In the genomic region with DNA sequence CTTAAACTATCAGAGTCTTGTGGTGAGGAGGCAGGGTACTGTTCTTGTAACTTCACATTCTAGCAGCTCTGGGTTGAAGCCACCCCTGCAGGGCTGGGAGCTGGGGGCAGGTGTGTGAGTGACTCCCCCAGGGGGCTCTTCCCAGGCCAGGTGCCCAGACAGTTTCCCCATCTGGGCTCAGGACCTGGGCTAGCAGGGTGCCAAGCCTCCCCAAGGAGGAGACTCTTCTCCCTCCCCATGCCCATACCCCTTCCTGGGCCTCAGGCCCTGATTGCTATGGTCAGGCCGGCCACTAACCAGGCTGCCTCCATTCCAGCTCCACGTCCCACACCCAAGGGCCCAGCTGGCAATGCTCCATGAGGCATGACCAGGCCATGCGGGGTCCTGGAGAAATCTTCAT, we compare ENCODE assay signal across 21 cellular contexts.
"Had no signal": no experiment of that assay in that cellular context is flagged by ENCODE, and none has a peak within 500 bp of the region (broad histone marks: within the 10 kb centered on the region; RNA-seq: fewer than 3 reads in every experiment).

No MANE protein-coding gene starts in this region.

- H3K4me1 ChIP-seq: colonic mucosa, psoas muscle had no signal

- DNase-seq: colonic mucosa; effector CD4-positive, alpha-beta T cell; heart left ventricle; immature natural killer cell; kidney; left cardiac atrium; left ventricle myocardium superior; mesenchymal stem cell; naive B cell; psoas muscle; retina; stimulated activated CD4-positive, alpha-beta T cell treated with anti-CD3 and anti-CD28 coated beads, Interleukin-2, amount 100 ng/mL, for 24 hours; stimulated activated CD4-positive, alpha-beta T cell treated with anti-CD3 and anti-CD28 coated beads, Interleukin-4, amount 100 ng/mL, for 4 hours; stimulated activated naive B cell treated with anti-CD40 and anti-IgM and Interleukin-4, amounts not matched to agents 10 μg/mL and 1 μg/mL and 100 μg/mL, for 72 hours; stimulated activated naive CD8-positive, alpha-beta T cell treated with anti-CD3 and anti-CD28 coated beads, Interleukin-15, amount 100 ng/mL, for 72 hours; trophoblast cell had no signal

- H3K36me3 Mint-ChIP-seq: immature natural killer cell; naive B cell; stimulated activated naive B cell treated with anti-CD40 and anti-IgM and Interleukin-4, amounts not matched to agents 10 μg/mL and 1 μg/mL and 100 μg/mL, for 72 hours had no signal

- H3K9me3 ChIP-seq: colonic mucosa, heart left ventricle, psoas muscle, thoracic aorta had no signal

- FAIRE-seq: frontal cortex, kidney had no signal

- H3K27ac ChIP-seq: colonic mucosa, heart left ventricle, psoas muscle had no signal

- H3K9me3 Mint-ChIP-seq: immature natural killer cell; naive B cell; nephron; stimulated activated naive CD8-positive, alpha-beta T cell treated with anti-CD3 and anti-CD28 coated beads, Interleukin-15, amount 100 ng/mL, for 72 hours had no signal

- ATAC-seq: left cardiac atrium; left ventricle myocardium superior; psoas muscle; sciatic nerve; stimulated activated naive B cell treated with anti-CD40 and anti-IgM and Interleukin-4, amounts not matched to agents 10 μg/mL and 1 μg/mL and 100 μg/mL, for 72 hours; stimulated activated naive CD8-positive, alpha-beta T cell treated with anti-CD3 and anti-CD28 coated beads, Interleukin-15, amount 100 ng/mL, for 72 hours had no signal

- H3K36me3 ChIP-seq: colonic mucosa, heart left ventricle, thoracic aorta had no signal

- H3K4me3 ChIP-seq: colonic mucosa, heart left ventricle, lung, psoas muscle, thoracic aorta had no signal

- H3K27me3 ChIP-seq: colonic mucosa had no signal

- H3K4me3 Mint-ChIP-seq: immature natural killer cell; naive B cell; nephron; stimulated activated naive B cell treated with anti-CD40 and anti-IgM and Interleukin-4, amounts not matched to agents 10 μg/mL and 1 μg/mL and 100 μg/mL, for 72 hours; stimulated activated naive CD8-positive, alpha-beta T cell treated with anti-CD3 and anti-CD28 coated beads, Interleukin-15, amount 100 ng/mL, for 72 hours had no signal

- H3K27ac Mint-ChIP-seq: immature natural killer cell; naive B cell; stimulated activated naive B cell treated with anti-CD40 and anti-IgM and Interleukin-4, amounts not matched to agents 10 μg/mL and 1 μg/mL and 100 μg/mL, for 72 hours; stimulated activated naive CD8-positive, alpha-beta T cell treated with anti-CD3 and anti-CD28 coated beads, Interleukin-15, amount 100 ng/mL, for 72 hours had no signal
